Comparison of ENCODE assay signal across 8 cellular contexts in the genomic region with DNA sequence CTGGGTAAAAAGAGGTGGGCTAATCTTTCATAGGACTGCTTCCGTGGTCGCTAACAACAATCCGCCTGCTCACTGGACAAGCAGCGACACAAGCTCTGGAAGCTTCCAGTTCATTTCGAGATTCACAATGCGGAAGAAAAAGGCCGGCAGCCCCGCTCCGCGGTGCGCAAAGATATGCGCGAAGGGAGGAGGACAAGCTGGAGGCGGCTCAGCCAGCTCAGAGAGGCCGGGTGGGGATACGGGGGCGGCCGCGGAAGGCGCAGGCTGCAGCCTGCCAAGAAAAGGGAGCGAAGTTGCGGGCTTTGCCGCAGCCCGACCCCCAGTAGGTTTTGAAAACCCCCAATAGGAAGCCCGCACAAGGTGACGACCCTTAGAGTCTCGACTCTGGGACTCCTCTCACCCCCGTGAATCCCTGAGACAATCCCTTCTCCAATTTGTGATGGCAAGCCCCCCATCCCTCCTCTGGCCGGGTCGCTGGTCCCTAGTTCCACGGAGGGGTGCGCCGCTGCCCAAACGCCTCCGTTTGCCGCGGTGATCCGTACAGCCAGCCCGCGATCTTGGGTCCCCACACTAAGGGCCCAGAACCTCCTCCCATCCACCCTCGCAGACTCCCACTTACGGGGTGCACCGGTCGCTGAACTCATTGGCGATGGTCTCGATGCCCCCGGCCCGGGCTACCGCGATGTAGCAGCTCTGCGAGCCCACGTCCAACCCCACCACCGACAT. TPM values are rescaled to one million over a fixed set of nuclear protein-coding genes. Genes with fewer than 3 reads are reported as not detected.
DNase-seq lines count a peak whose midpoint lies in the region; ATAC-seq, FAIRE-seq and TF ChIP-seq lines count a peak whose summit lies in the region.

No MANE protein-coding gene starts in this region.

- WGBS in HUES64: under 1% methylated on average over 53 of the region's 53 CpGs

- peak; percentile 26 to 63 (median 44) for DNase-seq in CD4-positive, alpha-beta T cell
- DNase-seq in astrocyte (ENCODE audit: low read depth) (peak; percentile 74), hypothalamus (lab: John Stamatoyannopoulos, UW) (peak in 50 of 51 donors; percentile 10 to 72 (median 54)), retinal pigment epithelial cell (ENCODE audit: low read depth) (peak; percentile 42), HuH-7.5 (ENCODE audit: low spot score) (no peak)

- CTCF ChIA-PET in CD4-positive, alpha-beta T cell (lab: Charles Lee): interaction anchor here (0.8 to 2.7 kb wide), 2 partner anchors 13 to 39 kb away, joined by 3 to 17 read pairs; partner anchors contain the start of gene B3GLCT

- peak overlapping the region; percentile 88 for H3K4me2 ChIP-seq in astrocyte (ENCODE audit: low read length)

- H3K9ac ChIP-seq in HUES64 (ENCODE audit: low read depth, low read length): peak overlapping the region; percentile 82
- peak overlapping the region; percentile 94 for H3K9ac ChIP-seq in astrocyte (ENCODE audit: low read length)

- POLR2A ChIA-PET in CD4-positive, alpha-beta T cell (lab: Charles Lee): interaction anchor here (0.8 to 5.6 kb wide), 5 partner anchors 9 to 545 kb away, joined by 3 to 44 read pairs (median 5); partner anchors contain the start of gene B3GLCT

- peak overlapping the region; percentile 94 for H2AFZ ChIP-seq in astrocyte (ENCODE audit: low read depth, low read length)

- no peak for ATAC-seq in CD4-positive, alpha-beta T cell (ENCODE audit: poor library complexity)
- peak; percentile 17 for ATAC-seq in GM19467 (IDR thresholded peaks at IDR 0.05; ENCODE audit: unreplicated experiment)

- TF ChIP-seq CTCF in CD4-positive, alpha-beta T cell (IDR thresholded peaks at IDR 0.05): no peak
- TF ChIP-seq CTCF in astrocyte (IDR thresholded peaks at IDR 0.05; ENCODE audit: insufficient read depth, low read depth, low read length) (no peak), retinal pigment epithelial cell (conservative IDR thresholded peaks at IDR 0.05; ENCODE audit: low read depth, low read length) (no peak)

- H4K20me1 ChIP-seq in astrocyte (ENCODE audit: insufficient read depth, low read length): peaks cover 19% of the 10 kb centered on the region

- peak overlapping the region; percentile 96 for H3K4me3 Mint-ChIP-seq in CD4-positive, alpha-beta T cell
- H3K4me3 Mint-ChIP-seq in T-helper 1 cell treated with Interleukin-12 subunit alpha and Interleukin-12 subunit beta and Interleukin-4 antibody, amounts not matched to agents 30 μg/mL and 1 μg/mL, for 36 hours: peak overlapping the region; percentile 94
- H3K4me3 Mint-ChIP-seq in astrocyte (ENCODE audit: unreplicated experiment): peak overlapping the region; percentile 92

- H3K4me3 ChIP-seq in HUES64 (ENCODE audit: low read length) (peak overlapping the region; percentile 81), astrocyte (ENCODE audit: insufficient read depth, low read depth, low read length) (peak overlapping the region; percentile 91), retinal pigment epithelial cell (ENCODE audit: low read length) (peak overlapping the region; percentile 84)

- no peaks in the 10 kb centered on the region for H3K9me3 Mint-ChIP-seq in CD4-positive, alpha-beta T cell
- H3K9me3 Mint-ChIP-seq in T-helper 1 cell treated with Interleukin-12 subunit alpha and Interleukin-12 subunit beta and Interleukin-4 antibody, amounts not matched to agents 30 μg/mL and 1 μg/mL, for 36 hours: no peaks in the 10 kb centered on the region
- H3K9me3 Mint-ChIP-seq in astrocyte (ENCODE audit: unreplicated experiment): no peaks in the 10 kb centered on the region

- intact Hi-C loops in CD4-positive, alpha-beta T cell (cut with DNase I, micrococcal nuclease): loop anchor here (1.0 to 10.0 kb wide), 6 partner anchors 18 to 1266 kb away; partner anchors contain the start of genes N4BP2L1 (in 2 of the 2), BRCA2 (in 1 of the 2), HMGB1 (in 1 of the 2) and ZAR1L (in 1 of the 2)

- no peak for FAIRE-seq in astrocyte (lab: Jason Lieb, UNC)

- peak overlapping the region; percentile 94 for H3K27ac ChIP-seq in CD4-positive, alpha-beta T cell (ENCODE audit: low read depth, low read length)
- H3K27ac ChIP-seq in HUES64 (ENCODE audit: low read depth, low read length) (peak overlapping the region; percentile 58), astrocyte (ENCODE audit: low read depth, low read length) (peak overlapping the region; percentile 86)

- H3K9me3 ChIP-seq in CD4-positive, alpha-beta T cell (ENCODE audit: control insufficient read depth, low read length): no peaks in the 10 kb centered on the region
- H3K9me3 ChIP-seq in HUES64 (ENCODE audit: insufficient read depth, low read depth, low read length): no peaks in the 10 kb centered on the region
- no peaks in the 10 kb centered on the region for H3K9me3 ChIP-seq in astrocyte (ENCODE audit: insufficient read depth, low read depth, low read length)

- no peaks in the 10 kb centered on the region for H3K27me3 Mint-ChIP-seq in CD4-positive, alpha-beta T cell
- no peaks in the 10 kb centered on the region for H3K27me3 Mint-ChIP-seq in T-helper 1 cell treated with Interleukin-12 subunit alpha and Interleukin-12 subunit beta and Interleukin-4 antibody, amounts not matched to agents 30 μg/mL and 1 μg/mL, for 36 hours (ENCODE audit: low read depth)
- no peaks in the 10 kb centered on the region for H3K27me3 Mint-ChIP-seq in astrocyte (ENCODE audit: low read depth, unreplicated experiment)

- H3K4me1 ChIP-seq in HUES64 (ENCODE audit: insufficient read depth, low read length): peaks cover 19% of the 10 kb centered on the region; the same call in 1 of the 2 replicates
- H3K4me1 ChIP-seq in astrocyte (ENCODE audit: insufficient read depth, low read length): peaks cover 5% of the 10 kb centered on the region

- H3K27me3 ChIP-seq in CD4-positive, alpha-beta T cell (ENCODE audit: control insufficient read depth, insufficient read depth, low read length): no peaks in the 10 kb centered on the region
- H3K27me3 ChIP-seq in HUES64 (ENCODE audit: insufficient read depth, low read length) (no peaks in the 10 kb centered on the region), astrocyte (ENCODE audit: insufficient read depth, low read length) (no peaks in the 10 kb centered on the region)

- H3K36me3 ChIP-seq in HUES64 (ENCODE audit: insufficient read depth, low read length) (peaks cover 32% of the 10 kb centered on the region), astrocyte (ENCODE audit: insufficient read depth, low read length) (peaks cover 3% of the 10 kb centered on the region)

- H3K36me3 Mint-ChIP-seq in CD4-positive, alpha-beta T cell (ENCODE audit: low read depth): peaks cover 59% of the 10 kb centered on the region
- peaks cover 19% of the 10 kb centered on the region for H3K36me3 Mint-ChIP-seq in T-helper 1 cell treated with Interleukin-12 subunit alpha and Interleukin-12 subunit beta and Interleukin-4 antibody, amounts not matched to agents 30 μg/mL and 1 μg/mL, for 36 hours (ENCODE audit: low read depth)
- H3K36me3 Mint-ChIP-seq in astrocyte (ENCODE audit: low read depth, unreplicated experiment): no peaks in the 10 kb centered on the region

- peaks cover 46% of the 10 kb centered on the region for H3K4me1 Mint-ChIP-seq in CD4-positive, alpha-beta T cell (ENCODE audit: low read depth)
- H3K4me1 Mint-ChIP-seq in T-helper 1 cell treated with Interleukin-12 subunit alpha and Interleukin-12 subunit beta and Interleukin-4 antibody, amounts not matched to agents 30 μg/mL and 1 μg/mL, for 36 hours (ENCODE audit: low read depth): peaks cover 36% of the 10 kb centered on the region
- H3K4me1 Mint-ChIP-seq in astrocyte (ENCODE audit: low read depth, unreplicated experiment): peaks cover 14% of the 10 kb centered on the region

- peak overlapping the region; percentile 98 for H3K27ac Mint-ChIP-seq in CD4-positive, alpha-beta T cell
- peak overlapping the region; percentile 99 for H3K27ac Mint-ChIP-seq in T-helper 1 cell treated with Interleukin-12 subunit alpha and Interleukin-12 subunit beta and Interleukin-4 antibody, amounts not matched to agents 30 μg/mL and 1 μg/mL, for 36 hours
- H3K27ac Mint-ChIP-seq in astrocyte (ENCODE audit: unreplicated experiment): peak overlapping the region; percentile 87

- H3K79me2 ChIP-seq in astrocyte (ENCODE audit: insufficient read depth, low read length): peaks cover 55% of the 10 kb centered on the region

RNA-seq across cellular contexts. Expression of gene HSPH1, which starts 0.7 kb away (rescaled TPM):
- total RNA-seq in CD4-positive, alpha-beta T cell: 100 to 1,000 TPM; 226 to 238 TPM
- 98.8 TPM for polyA plus RNA-seq in HUES64 (2013, experiment 1 of 2)
- polyA plus RNA-seq in HUES64 (2013, experiment 2 of 2): 83.1 TPM
- 138 and 145 TPM in 2 replicates for total RNA-seq in astrocyte

RNA-seq across cellular contexts. Expression of gene B3GLCT, which starts 38.8 kb away (rescaled TPM):
- total RNA-seq in CD4-positive, alpha-beta T cell: 1 to 10 TPM; 3.2 to 3.7 TPM
- 5.2 TPM for polyA plus RNA-seq in HUES64 (2013, experiment 1 of 2)
- polyA plus RNA-seq in HUES64 (2013, experiment 2 of 2): 5.8 TPM
- 11.2 TPM in 2 replicates for total RNA-seq in astrocyte
